In genomic region chr11:78000193-78000592, GRCh38 we compare ENCODE assay signal across 1 cellular context.
TF ChIP-seq lines count a peak whose summit lies in the region.

No MANE protein-coding gene starts in this region.

TF ChIP-seq in SK-N-SH treated with all-trans-retinoic acid at 6 μM for 48 hours, 23 proteins besides CTCF, POLR2A, EP300 and RAD21 (continued from another document):
- TF ChIP-seq CREB5 (CRISPR knock-in tag; IDR thresholded peaks at IDR 0.05; ENCODE audit: low read depth) = no peak
- TF ChIP-seq ISL1 (CRISPR knock-in tag; IDR thresholded peaks at IDR 0.05) = no peak
- no peak for TF ChIP-seq ZFP30 (CRISPR knock-in tag; IDR thresholded peaks at IDR 0.05)
- TF ChIP-seq ZNF70 (CRISPR knock-in tag; IDR thresholded peaks at IDR 0.05) = no peak
- no peak for TF ChIP-seq OSR1 (CRISPR knock-in tag; IDR thresholded peaks at IDR 0.05)
- TF ChIP-seq ESRRG (CRISPR knock-in tag; IDR thresholded peaks at IDR 0.05) = no peak
- TF ChIP-seq TCF4 (CRISPR knock-in tag; IDR thresholded peaks at IDR 0.05; ENCODE audit: borderline replicate concordance) = no peak
- TF ChIP-seq, protein P1, sequence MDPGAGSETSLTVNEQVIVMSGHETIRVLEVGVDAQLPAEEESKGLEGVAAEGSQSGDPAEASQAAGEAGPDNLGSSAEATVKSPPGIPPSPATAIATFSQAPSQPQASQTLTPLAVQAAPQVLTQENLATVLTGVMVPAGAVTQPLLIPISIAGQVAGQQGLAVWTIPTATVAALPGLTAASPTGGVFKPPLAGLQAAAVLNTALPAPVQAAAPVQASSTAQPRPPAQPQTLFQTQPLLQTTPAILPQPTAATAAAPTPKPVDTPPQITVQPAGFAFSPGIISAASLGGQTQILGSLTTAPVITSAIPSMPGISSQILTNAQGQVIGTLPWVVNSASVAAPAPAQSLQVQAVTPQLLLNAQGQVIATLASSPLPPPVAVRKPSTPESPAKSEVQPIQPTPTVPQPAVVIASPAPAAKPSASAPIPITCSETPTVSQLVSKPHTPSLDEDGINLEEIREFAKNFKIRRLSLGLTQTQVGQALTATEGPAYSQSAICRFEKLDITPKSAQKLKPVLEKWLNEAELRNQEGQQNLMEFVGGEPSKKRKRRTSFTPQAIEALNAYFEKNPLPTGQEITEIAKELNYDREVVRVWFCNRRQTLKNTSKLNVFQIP (CRISPR knock-in tag; IDR thresholded peaks at IDR 0.05; ENCODE audit: borderline replicate concordance, low read depth) = no peak
